9 cellular contexts compared by ENCODE assay signal in the genomic region with DNA sequence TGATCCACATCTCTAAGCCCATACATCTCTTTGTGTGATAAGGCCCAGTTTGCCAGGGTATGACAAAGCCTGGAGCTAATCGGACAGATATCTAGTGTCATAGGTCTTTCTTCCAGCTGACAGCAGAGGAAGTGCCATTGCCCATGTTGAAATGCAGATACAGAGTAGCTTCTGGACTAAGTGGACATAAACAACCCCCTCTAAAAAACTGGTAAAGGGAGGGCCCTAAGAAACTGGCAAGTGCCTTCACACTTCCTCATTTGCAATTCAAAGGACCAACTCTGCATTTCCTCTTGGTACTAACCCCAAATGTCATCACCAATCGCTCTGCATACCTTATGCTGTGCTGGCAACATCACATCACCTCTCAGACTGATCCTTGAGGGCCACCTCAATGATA. TPM values are rescaled to one million over a fixed set of nuclear protein-coding genes. Genes with fewer than 3 reads are reported as not detected.
A peak's percentile ranks its signal among the peaks of the same experiment; 100 is the strongest.
DNase-seq lines count a peak whose midpoint lies in the region; ATAC-seq, FAIRE-seq and TF ChIP-seq lines count a peak whose summit lies in the region.
"Had no signal": no experiment of that assay in that cellular context is flagged by ENCODE, and none has a peak within 500 bp of the region (broad histone marks: within the 10 kb centered on the region; RNA-seq: fewer than 3 reads in every experiment).

No MANE protein-coding gene starts in this region.

- no peaks in the 10 kb centered on the region for H4K20me1 ChIP-seq in HepG2 (ENCODE audit: insufficient read depth, low read length)

- H3K27ac Mint-ChIP-seq in CD4-positive, alpha-beta memory T cell, result peak overlapping the region in 6 of 7 donors; percentile 12 to 72 (median 36)
- peak overlapping the region; percentile 76 for H3K27ac Mint-ChIP-seq in activated naive CD8-positive, alpha-beta T cell treated with anti-CD3 and anti-CD28 coated beads, Interleukin-2, amount 50 U/mL, for 24 hours

- no peak overlapping the region for H3K9ac ChIP-seq in HepG2 (ENCODE audit: insufficient read depth, low read depth, low read length)

- BruUV-seq in HepG2 (replicated peaks; lab: Mats Ljungman, UMichigan), result no TSS peak

- H3K4me2 ChIP-seq in HepG2 (ENCODE audit: low read depth, low read length), result no peak overlapping the region

- intact Hi-C loops in CD4-positive, alpha-beta memory T cell (cut with micrococcal nuclease), result no loop called here
- intact Hi-C loops in HepG2 (cut with micrococcal nuclease; ENCODE audit: unreplicated experiment) (no loop called here), vagina (cut with DNase I) (no loop called here)

- H3K9me3 ChIP-seq in CD4-positive, alpha-beta memory T cell (ENCODE audit: control insufficient read depth in 1 of 2, low read length in 2 of 2), result no peaks in the 10 kb centered on the region
- H3K9me3 ChIP-seq in HepG2 (ENCODE audit: low read length), result no peaks in the 10 kb centered on the region
- H3K9me3 ChIP-seq in vagina, result no peaks in the 10 kb centered on the region

- DNase-seq in CD4-positive, alpha-beta memory T cell, result peak in 1 of 5 donors; percentile 20
- no peak for DNase-seq in activated naive CD8-positive, alpha-beta T cell treated with anti-CD3 and anti-CD28 coated beads, Interleukin-2, amount 50 U/mL, for 24 hours
- DNase-seq in HepG2 (ENCODE audit: low spot score) (no peak), vagina (ENCODE audit: extremely low spot score in 2 of 2) (no peak), glomerular visceral epithelial cell (ENCODE audit: extremely low spot score) (no peak)
- DNase-seq: NCI-H1436 treated with DMSO at 0.1 percent for 48 hours had no signal

- peak overlapping the region in 4 of 8 donors; percentile 3 to 37 (median 27) for H3K4me3 Mint-ChIP-seq in CD4-positive, alpha-beta memory T cell
- H3K4me3 Mint-ChIP-seq in activated naive CD8-positive, alpha-beta T cell treated with anti-CD3 and anti-CD28 coated beads, Interleukin-2, amount 50 U/mL, for 24 hours, result no peak overlapping the region

- no peak overlapping the region for H3K4me3 ChIP-seq in CD4-positive, alpha-beta memory T cell (ENCODE audit: low read length in 2 of 2)
- H3K4me3 ChIP-seq in HepG2 (replicated peaks in 1 of 3; ENCODE audit: insufficient read depth in 1 of 3, low read depth in 2 of 3, low read length in 3 of 3) (no peak overlapping the region), vagina (no peak overlapping the region)

- H3K27me3 ChIP-seq in CD4-positive, alpha-beta memory T cell (ENCODE audit: insufficient read depth, low read length), result no peaks in the 10 kb centered on the region
- H3K27me3 ChIP-seq in HepG2 (ENCODE audit: control insufficient read depth in 1 of 2, insufficient read depth in 2 of 2, low read length in 2 of 2) (peaks cover 0 to 1% of the 10 kb centered on the region in 2 experiments; a peak in 1 of 5 replicates), vagina (no peaks in the 10 kb centered on the region)

- peaks cover 8 to 19% of the 10 kb centered on the region in 2 donors for H3K36me3 Mint-ChIP-seq in CD4-positive, alpha-beta memory T cell
- H3K36me3 Mint-ChIP-seq in activated naive CD8-positive, alpha-beta T cell treated with anti-CD3 and anti-CD28 coated beads, Interleukin-2, amount 50 U/mL, for 24 hours (ENCODE audit: low read depth), result peaks cover 10% of the 10 kb centered on the region

- no peaks in the 10 kb centered on the region for H3K9me3 Mint-ChIP-seq in CD4-positive, alpha-beta memory T cell
- no peaks in the 10 kb centered on the region for H3K9me3 Mint-ChIP-seq in activated naive CD8-positive, alpha-beta T cell treated with anti-CD3 and anti-CD28 coated beads, Interleukin-2, amount 50 U/mL, for 24 hours

- FAIRE-seq in HepG2 (lab: Jason Lieb, UNC), result no peak

- CTCF ChIA-PET in CD4-positive, alpha-beta memory T cell (lab: Charles Lee; ENCODE audit: partially characterized antibody), result interaction anchor here (1.0 kb wide), 1 partner anchor 9 kb away, joined by 3 read pairs; no protein-coding TSS in a partner anchor
- CTCF ChIA-PET in HepG2 (lab: Yijun Ruan, JAX; ENCODE audit: low intra/inter-chr PET ratio, low total read pairs), result no interaction called here

- in situ Hi-C loops in HepG2 (cut with HindIII; ENCODE audit: extremely low pct_ligation_motif_present, low pct_unique_long_range_greater_than_20kb), result no loop called here

- no peak for TF ChIP-seq RAD21 in HepG2 (CRISPR knock-in tag; IDR thresholded peaks at IDR 0.05)

- H3K4me1 ChIP-seq in CD4-positive, alpha-beta memory T cell (ENCODE audit: insufficient read depth, low read length), result peaks cover 71% of the 10 kb centered on the region
- H3K4me1 ChIP-seq in HepG2 (ENCODE audit: insufficient read depth, low read length) (no peaks in the 10 kb centered on the region), vagina (no peaks in the 10 kb centered on the region)

- no peak for TF ChIP-seq EP300 in HepG2 (IDR thresholded peaks at IDR 0.05; ENCODE audit: low read depth in 2 of 2, low read length in 2 of 2)
- no peak for TF ChIP-seq EP300 in HepG2 (CRISPR knock-in tag; IDR thresholded peaks at IDR 0.05; ENCODE audit: borderline replicate concordance)

- no peaks in the 10 kb centered on the region for H3K79me2 ChIP-seq in HepG2 (ENCODE audit: insufficient read depth, low read length)

- POLR2A ChIA-PET in CD4-positive, alpha-beta memory T cell (lab: Charles Lee; ENCODE audit: partially characterized antibody), result interaction anchor here (0.7 to 2.1 kb wide), 4 partner anchors 33 to 263 kb away, joined by 3 to 5 read pairs (median 4); a partner anchor contains a TSS
- POLR2A ChIA-PET in HepG2 (lab: Yijun Ruan, JAX), result no interaction called here

- H3K27ac ChIP-seq in CD4-positive, alpha-beta memory T cell (ENCODE audit: low read depth, low read length), result no peak overlapping the region
- H3K27ac ChIP-seq in HepG2 (ENCODE audit: extremely low read length, insufficient read depth, low read length) (no peak overlapping the region), vagina (no peak overlapping the region)

- ATAC-seq in GM19463 (IDR thresholded peaks at IDR 0.05; ENCODE audit: unreplicated experiment), result peak; percentile 80
- ATAC-seq in HG03571 (IDR thresholded peaks at IDR 0.05; ENCODE audit: unreplicated experiment), result peak; percentile 85
- peak; percentile 75 for ATAC-seq in activated naive CD8-positive, alpha-beta T cell treated with anti-CD3 and anti-CD28 coated beads, Interleukin-2, amount 50 U/mL, for 24 hours
- ATAC-seq in HepG2, result no peak
- ATAC-seq in HG03139 (IDR thresholded peaks at IDR 0.05; ENCODE audit: unreplicated experiment), result no peak

- no peak overlapping the region for H2AFZ ChIP-seq in HepG2 (ENCODE audit: low read length)

- no peak for TF ChIP-seq POLR2A in HepG2 (IDR thresholded peaks at IDR 0.05; ENCODE audit: insufficient read depth in 1 of 2, low read depth in 2 of 2, low read length in 2 of 2)
- TF ChIP-seq POLR2A in vagina (IDR thresholded peaks at IDR 0.05), result no peak

- 0% methylated on average over 2 of the region's 2 CpGs for WGBS in HepG2 (ENCODE audit: low lambda C conversion rate)

- no peaks in the 10 kb centered on the region for H3K27me3 Mint-ChIP-seq in CD4-positive, alpha-beta memory T cell
- H3K27me3 Mint-ChIP-seq in activated naive CD8-positive, alpha-beta T cell treated with anti-CD3 and anti-CD28 coated beads, Interleukin-2, amount 50 U/mL, for 24 hours, result no peaks in the 10 kb centered on the region

- no peaks in the 10 kb centered on the region for H3K36me3 ChIP-seq in CD4-positive, alpha-beta memory T cell (ENCODE audit: insufficient read depth, low read length)
- H3K36me3 ChIP-seq in HepG2 (replicated peaks in 1 of 2; ENCODE audit: control insufficient read depth in 1 of 2, insufficient read depth in 2 of 2, low read length in 2 of 2), result no peaks in the 10 kb centered on the region
- H3K36me3 ChIP-seq in vagina, result no peaks in the 10 kb centered on the region

- peaks cover 37 to 54% (median 45%) of the 10 kb centered on the region in 4 donors for H3K4me1 Mint-ChIP-seq in CD4-positive, alpha-beta memory T cell
- peaks cover 70% of the 10 kb centered on the region for H3K4me1 Mint-ChIP-seq in activated naive CD8-positive, alpha-beta T cell treated with anti-CD3 and anti-CD28 coated beads, Interleukin-2, amount 50 U/mL, for 24 hours

- TF ChIP-seq CTCF in HepG2 (CRISPR knock-in tag; IDR thresholded peaks at IDR 0.05) (no peak), vagina (IDR thresholded peaks at IDR 0.05) (no peak)

TF ChIP-seq in HepG2, 621 proteins besides CTCF, POLR2A, EP300 and RAD21:
- no peak for TF ChIP-seq ZSCAN31 (CRISPR knock-in tag; IDR thresholded peaks at IDR 0.05; ENCODE audit: low read depth)
- TF ChIP-seq ZNF496 (CRISPR knock-in tag; IDR thresholded peaks at IDR 0.05; ENCODE audit: insufficient replicate concordance), result no peak

RNA-seq across cellular contexts. Expression of a gene that starts 20.8 kb away (rescaled TPM):
- 10 to 100 TPM; 81.3 to 83.4 TPM for total RNA-seq in CD4-positive, alpha-beta memory T cell
- polyA plus RNA-seq in CD4-positive, alpha-beta memory T cell, result 10 to 100 TPM; 77.7 to 86.1 TPM
- total RNA-seq in HepG2 (2016; rRNA removed; fragmentation: Illumina TruSeq; extraction: Trizol) (not detected in 2 replicates), vagina (16.2 TPM)
- total RNA-seq in HepG2 (2016; cell fraction: cytosol; rRNA removed; fragmentation: Illumina TruSeq; extraction: Trizol; ENCODE audit: low read depth), result not detected in 2 replicates
- total RNA-seq in HepG2 (2016; cell fraction: insoluble cytoplasmic fraction; rRNA removed; fragmentation: Illumina TruSeq; extraction: Trizol), result not detected in 2 replicates
- not detected in 2 replicates for total RNA-seq in HepG2 (2016; cell fraction: membrane; rRNA removed; fragmentation: Illumina TruSeq; extraction: Trizol)
- not detected in 2 replicates for total RNA-seq in HepG2 (2016; cell fraction: nucleus; rRNA removed; fragmentation: Illumina TruSeq; extraction: Trizol)
- polyA plus RNA-seq in HepG2 (2011; rRNA removed), result 0.01 and 0.03 TPM in 2 replicates
- not detected in 2 replicates for polyA plus RNA-seq in HepG2 (2011; cell fraction: cytosol; rRNA removed)
- polyA plus RNA-seq in HepG2 (2011; cell fraction: nucleus; rRNA removed), result 0.09 and 0.10 TPM in 2 replicates
- polyA plus RNA-seq in HepG2 (2012), result 0.01 and 0.03 TPM in 2 replicates
- polyA plus RNA-seq in HepG2 (2016; cell fraction: cytosol; fragmentation: Illumina TruSeq; extraction: Trizol; ENCODE audit: low read depth), result not detected in 2 replicates
- polyA plus RNA-seq in HepG2 (2016; cell fraction: insoluble cytoplasmic fraction; fragmentation: Illumina TruSeq; extraction: Trizol; ENCODE audit: low read depth), result not detected in 2 replicates
- polyA plus RNA-seq in HepG2 (2016; cell fraction: membrane; fragmentation: Illumina TruSeq; extraction: Trizol; ENCODE audit: low read depth), result not detected in 2 replicates
- not detected in 2 replicates for polyA plus RNA-seq in HepG2 (2016; cell fraction: nucleus; fragmentation: Illumina TruSeq; extraction: Trizol; ENCODE audit: insufficient read depth, low read depth)
- 0.02 and 0.04 TPM in 2 replicates for polyA minus RNA-seq in HepG2 (2011; rRNA and poly(A)+ RNA removed; ENCODE audit: low replicate concordance)
- not detected in 2 replicates for polyA minus RNA-seq in HepG2 (2011; cell fraction: cytosol; rRNA and poly(A)+ RNA removed)
- not detected in 2 replicates for polyA minus RNA-seq in HepG2 (2011; cell fraction: nucleus; rRNA and poly(A)+ RNA removed)

Comparison
In these comparisons a context has a peak if more than half of its experiments do, and no peak if none do; other contexts are left out.
1. ATAC-seq: peak in GM19463 (single experiment), HG03571 (single experiment) and activated naive CD8-positive, alpha-beta T cell treated with anti-CD3 and anti-CD28 coated beads, Interleukin-2, amount 50 U/mL, for 24 hours (single experiment); none in HepG2 (single experiment) and HG03139 (single experiment).
2. RNA of a gene that starts 20.8 kb away (total RNA-seq): 81.3 to 83.4 TPM in CD4-positive, alpha-beta memory T cell and 16.2 TPM in vagina (single experiment); not detected in HepG2; every median in the first group is over 10 times any median in the second.